ENCODE assay signal across 23 cellular contexts in genomic region chr17:79427621-79428539, GRCh38.
DNase-seq lines count a peak whose midpoint lies in the region; ATAC-seq, FAIRE-seq and TF ChIP-seq lines count a peak whose summit lies in the region.
"Had no signal": no experiment of that assay in that cellular context is flagged by ENCODE, and none has a peak within 500 bp of the region (broad histone marks: within the 10 kb centered on the region; RNA-seq: fewer than 3 reads in every experiment).

No MANE protein-coding gene starts in this region.

- no peaks in the 10 kb centered on the region for H3K9me3 ChIP-seq in PC-3 (ENCODE audit: low read length)
- H3K9me3 ChIP-seq in endodermal cell (ENCODE audit: control insufficient read depth, low read length) = no peaks in the 10 kb centered on the region
- H3K9me3 ChIP-seq in gastrocnemius medialis = no peaks in the 10 kb centered on the region
- H3K9me3 ChIP-seq in hepatocyte (ENCODE audit: low read depth) = no peaks in the 10 kb centered on the region
- H3K9me3 ChIP-seq: HAP-1, SJCRH30 had no signal

- no peak for FAIRE-seq in D721Med (lab: Jason Lieb, UNC)
- FAIRE-seq: RCC 7860 had no signal

- peak; percentile 7 for TF ChIP-seq CTCF in D721Med (IDR thresholded peaks at IDR 0.05; ENCODE audit: insufficient read depth, missing control alignments)
- 0 out of 2 replicates have a peak, but pooled peaks have one; percentile 21 for TF ChIP-seq CTCF in PC-3 (conservative IDR thresholded peaks at IDR 0.05; ENCODE audit: low read depth, low read length)
- peak; percentile 18 for TF ChIP-seq CTCF in endodermal cell (conservative IDR thresholded peaks at IDR 0.05)
- no peak for TF ChIP-seq CTCF in gastrocnemius medialis (IDR thresholded peaks at IDR 0.05 in 4 of 5, conservative IDR thresholded peaks at IDR 0.05 in 1 of 5)
- no peak for TF ChIP-seq CTCF in hepatocyte (IDR thresholded peaks at IDR 0.05; ENCODE audit: poor library complexity)

- no peak for TF ChIP-seq POLR2A in gastrocnemius medialis (IDR thresholded peaks at IDR 0.05)

- H3K4me3 ChIP-seq in PC-3 (ENCODE audit: low read length) = no peak overlapping the region
- H3K4me3 ChIP-seq in endodermal cell (ENCODE audit: low read length) = no peak overlapping the region
- H3K4me3 ChIP-seq in gastrocnemius medialis = no peak overlapping the region
- no peak overlapping the region for H3K4me3 ChIP-seq in hepatocyte
- H3K4me3 ChIP-seq: GM23248, HAP-1, SJCRH30 had no signal

- H3K9me3 Mint-ChIP-seq in endodermal cell = no peaks in the 10 kb centered on the region
- H3K9me3 Mint-ChIP-seq: CD8-positive, alpha-beta memory T cell had no signal

- POLR2A ChIA-PET in PC-3 (lab: Charles Lee; ENCODE audit: unreplicated experiment) = interaction anchor here (0.6 kb wide), 1 partner anchor 22 kb away, joined by 3 read pairs; no protein-coding TSS in a partner anchor

- no peak overlapping the region for H2AFZ ChIP-seq in PC-3 (ENCODE audit: low read length)
- H2AFZ ChIP-seq in hepatocyte = no peak overlapping the region
- H2AFZ ChIP-seq: GM23248 had no signal

- in situ Hi-C loops in gastrocnemius medialis (cut with MboI; ENCODE audit: low sequenced_read_pairs in 4 of 4) = no loop called here

- ATAC-seq in PC-3 (peak; percentile 53), HG03097 (IDR thresholded peaks at IDR 0.05; ENCODE audit: low FRiP score, unreplicated experiment) (no peak), gastrocnemius medialis (no peak)

- H3K4me1 ChIP-seq in PC-3 (ENCODE audit: insufficient read depth, low read length) = no peaks in the 10 kb centered on the region
- no peaks in the 10 kb centered on the region for H3K4me1 ChIP-seq in endodermal cell (ENCODE audit: control insufficient read depth, insufficient read depth, low read length)
- no peaks in the 10 kb centered on the region for H3K4me1 ChIP-seq in gastrocnemius medialis
- H3K4me1 ChIP-seq in hepatocyte (ENCODE audit: insufficient read depth) = no peaks in the 10 kb centered on the region
- H3K4me1 ChIP-seq: HAP-1, SJCRH30 had no signal

- H3K27ac Mint-ChIP-seq in endodermal cell = no peak overlapping the region
- H3K27ac Mint-ChIP-seq: CD8-positive, alpha-beta memory T cell had no signal

- H3K27ac ChIP-seq in PC-3 (ENCODE audit: low read length) (no peak overlapping the region), endodermal cell (ENCODE audit: low read depth, low read length) (no peak overlapping the region), gastrocnemius medialis (no peak overlapping the region), hepatocyte (no peak overlapping the region)
- H3K27ac ChIP-seq: GM23248, SJCRH30 had no signal

- H3K27me3 ChIP-seq in PC-3 (ENCODE audit: low read length) = peaks cover 97% of the 10 kb centered on the region
- H3K27me3 ChIP-seq in endodermal cell (ENCODE audit: control insufficient read depth, insufficient read depth, low read length, poor library complexity, severe bottlenecking) = no peaks in the 10 kb centered on the region
- peaks cover 0 to 20% (median 13%) of the 10 kb centered on the region in 3 donors for H3K27me3 ChIP-seq in gastrocnemius medialis
- H3K27me3 ChIP-seq in hepatocyte = peaks cover 2% of the 10 kb centered on the region

- no peak overlapping the region for H3K9ac ChIP-seq in PC-3 (ENCODE audit: low read length)
- H3K9ac ChIP-seq in endodermal cell (ENCODE audit: extremely low read depth, low read length, poor library complexity, severe bottlenecking) = no peak overlapping the region
- H3K9ac ChIP-seq: GM23248 had no signal

- no TSS peak for BruUV-seq in PC-3 (replicated peaks; lab: Mats Ljungman, UMichigan)

- H4K20me1 ChIP-seq in PC-3 (ENCODE audit: low read length) (no peaks in the 10 kb centered on the region), hepatocyte (ENCODE audit: insufficient read depth, poor library complexity, severe bottlenecking) (no peaks in the 10 kb centered on the region)

- H3K9me2 ChIP-seq in PC-3 (replicated peaks; ENCODE audit: low read length) = no peaks in the 10 kb centered on the region
- H3K9me2 ChIP-seq in hepatocyte (replicated peaks; ENCODE audit: insufficient read depth) = no peaks in the 10 kb centered on the region

- CTCF ChIA-PET in PC-3 (lab: Charles Lee) = no interaction called here

- DNase-seq in A172 (ENCODE audit: low spot score) (peak; percentile 22), D721Med (ENCODE audit: insufficient read length, low spot score) (no peak), PC-3 (peak; percentile 18), endodermal cell (peak; percentile 43), gastrocnemius medialis (no peak), hepatocyte (ENCODE audit: low spot score) (no peak)
- no peak for DNase-seq in stimulated activated CD8-positive, alpha-beta memory T cell treated with anti-CD3 and anti-CD28 coated beads, Interleukin-4, amount 100 ng/mL, for 48 hours
- DNase-seq: CD8-positive, alpha-beta memory T cell; EL; GM23248; Kasumi-1; MM.1S; NCI-H1092; NCI-H1436; NCI-H187 treated with DMSO at 0.1 percent for 48 hours; NCI-H2171; NCI-H524 treated with DMSO at 0.1 percent for 48 hours; NCI-H82; SJCRH30; T-helper 1 cell had no signal

- H3K36me3 Mint-ChIP-seq in endodermal cell (ENCODE audit: low read depth) = no peaks in the 10 kb centered on the region
- H3K36me3 Mint-ChIP-seq: CD8-positive, alpha-beta memory T cell had no signal

- WGBS in endodermal cell (ENCODE audit: insufficient coverage in 1 of 2, insufficient read length in 1 of 2), 2 experiments = 89 to 92% methylated on average over 11 to 23 of the region's 24 CpGs
- WGBS in hepatocyte (ENCODE audit: low lambda C conversion rate, missing lambda C conversion rate) = 85% methylated on average over 24 of the region's 24 CpGs

- no peaks in the 10 kb centered on the region for H3K79me2 ChIP-seq in PC-3 (ENCODE audit: low read length)
- H3K79me2 ChIP-seq in hepatocyte = no peaks in the 10 kb centered on the region

- no peak overlapping the region for H3K4me3 Mint-ChIP-seq in endodermal cell
- H3K4me3 Mint-ChIP-seq: CD8-positive, alpha-beta memory T cell had no signal

- no peaks in the 10 kb centered on the region for H3F3A ChIP-seq in PC-3 (ENCODE audit: low read length, unreplicated experiment)

- H3K4me1 Mint-ChIP-seq in endodermal cell = peaks cover 12% of the 10 kb centered on the region
- H3K4me1 Mint-ChIP-seq: CD8-positive, alpha-beta memory T cell had no signal

- H3K27me3 Mint-ChIP-seq in endodermal cell (ENCODE audit: insufficient read depth) = no peaks in the 10 kb centered on the region

- H3K4me2 ChIP-seq in PC-3 (ENCODE audit: low read length) (no peak overlapping the region), hepatocyte (no peak overlapping the region)

- H3K36me3 ChIP-seq in PC-3 (ENCODE audit: low read depth, low read length) (no peaks in the 10 kb centered on the region), endodermal cell (ENCODE audit: control insufficient read depth, insufficient read depth, low read length) (no peaks in the 10 kb centered on the region), gastrocnemius medialis (no peaks in the 10 kb centered on the region), hepatocyte (replicated peaks; ENCODE audit: insufficient read depth, low read depth) (no peaks in the 10 kb centered on the region)
- H3K36me3 ChIP-seq: HAP-1, SJCRH30 had no signal

- intact Hi-C loops in PC-3 (cut with micrococcal nuclease) = loop anchor here (2.0 kb wide), 1 partner anchor 281 kb away; no protein-coding TSS in a partner anchor
- intact Hi-C loops in gastrocnemius medialis (cut with DNase I; ENCODE audit: low total_unique reads) = no loop called here

Comparison
In these comparisons a context has a peak if more than half of its experiments do, and no peak if none do; other contexts are left out.
1. DNase-seq: peak in A172 (single experiment), PC-3 (single experiment) and endodermal cell (single experiment); none in D721Med (single experiment), gastrocnemius medialis (0 of 2), hepatocyte (single experiment) and stimulated activated CD8-positive, alpha-beta memory T cell treated with anti-CD3 and anti-CD28 coated beads, Interleukin-4, amount 100 ng/mL, for 48 hours (single experiment).
2. CTCF ChIP-seq: peak in D721Med (single experiment), PC-3 (single experiment) and endodermal cell (single experiment); none in gastrocnemius medialis (0 of 5) and hepatocyte (single experiment).